ENCODE assay signal across 2 cellular contexts in genomic region chr20:2653511-2654383, GRCh38.
TF ChIP-seq lines count a peak whose summit lies in the region.

No MANE protein-coding gene starts in this region.

TF ChIP-seq in endothelial cell of umbilical vein, 7 proteins besides CTCF, POLR2A, EP300 and RAD21:
- TF ChIP-seq MYC (IDR thresholded peaks at IDR 0.05; ENCODE audit: low read depth, low read length) = no peak
- TF ChIP-seq GATA2 (IDR thresholded peaks at IDR 0.05; ENCODE audit: insufficient read depth, insufficient read length, low read depth, low read length) = no peak
- TF ChIP-seq EZH2 (IDR thresholded peaks at IDR 0.05; ENCODE audit: borderline replicate concordance, low read depth, low read length, severe bottlenecking) = no peak
- TF ChIP-seq JUN (IDR thresholded peaks at IDR 0.05; ENCODE audit: borderline replicate concordance, insufficient read depth, insufficient read length, low read depth) = no peak
- TF ChIP-seq FOS (IDR thresholded peaks at IDR 0.05; ENCODE audit: borderline replicate concordance, insufficient read depth, low read length) = no peak

TF ChIP-seq in HEK293T, 16 proteins besides CTCF, POLR2A, EP300 and RAD21:
- TF ChIP-seq LEF1 (IDR thresholded peaks at IDR 0.05; ENCODE audit: borderline replicate concordance) (no peak), FOXK2 (IDR thresholded peaks at IDR 0.05) (no peak), PKNOX1 (IDR thresholded peaks at IDR 0.05) (no peak), SUZ12 (IDR thresholded peaks at IDR 0.05) (no peak), ARNT (IDR thresholded peaks at IDR 0.05) (no peak), NFRKB (IDR thresholded peaks at IDR 0.05) (no peak), FOXA1 (IDR thresholded peaks at IDR 0.05) (no peak), FOXM1 (IDR thresholded peaks at IDR 0.05; ENCODE audit: borderline replicate concordance) (no peak), L3MBTL2 (conservative IDR thresholded peaks at IDR 0.05) (no peak)
